8 cellular contexts compared by ENCODE assay signal in the genomic region with DNA sequence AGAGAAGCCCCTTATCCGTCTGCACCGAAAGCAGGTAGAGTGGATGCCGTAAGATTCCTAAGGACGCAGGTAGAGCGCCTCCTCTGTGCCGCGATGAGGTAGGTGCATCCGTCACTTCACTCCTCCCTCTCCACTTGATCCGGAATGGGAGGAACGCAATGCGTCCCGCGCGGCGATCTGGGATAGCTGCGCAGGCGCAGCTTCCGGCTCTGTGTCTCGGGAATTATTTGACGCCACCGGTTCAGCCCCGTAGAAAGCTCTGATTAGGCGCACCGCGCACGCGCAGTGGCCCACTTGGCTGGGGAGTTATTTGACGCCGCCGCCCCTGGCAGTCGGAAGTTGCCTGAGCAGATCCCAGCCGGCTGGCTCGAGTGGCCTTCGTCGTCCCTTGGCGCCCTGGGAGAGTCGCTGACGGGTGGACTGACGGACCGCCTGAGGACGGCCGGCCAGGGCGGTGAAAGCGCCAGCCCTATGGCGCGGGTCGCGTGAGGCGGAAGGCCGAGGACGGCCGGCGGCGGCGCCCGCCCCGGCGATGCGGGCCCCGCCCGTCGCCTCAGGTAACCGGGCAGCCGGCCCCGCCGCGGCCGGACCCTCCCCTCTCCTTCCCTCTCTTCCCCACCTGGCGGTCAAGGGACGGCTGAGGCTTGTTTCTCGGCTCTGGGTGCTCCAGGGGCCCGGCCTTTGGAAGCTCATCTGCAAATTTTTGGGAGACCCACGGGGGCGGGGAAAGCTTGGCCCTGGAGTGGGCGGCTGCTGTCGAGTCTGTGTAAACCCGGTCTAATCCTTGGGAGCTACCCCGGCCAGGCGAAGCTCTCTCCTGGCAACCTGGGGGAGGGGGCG. TPM values are rescaled to one million over a fixed set of nuclear protein-coding genes. Genes with fewer than 3 reads are reported as not detected.
A peak's percentile ranks its signal among the peaks of the same experiment; 100 is the strongest.
DNase-seq lines count a peak whose midpoint lies in the region; ATAC-seq, FAIRE-seq and TF ChIP-seq lines count a peak whose summit lies in the region.

A gene (plus strand): TSS at position 331 of the 840 bp plus-strand sequence. CDS start 15,590 bp downstream, outside the sequence.

- no peaks in the 10 kb centered on the region for H3K9me3 ChIP-seq in small intestine (ENCODE audit: control insufficient read depth, low read depth)

- TF ChIP-seq CTCF in WI38 (IDR thresholded peaks at IDR 0.05; ENCODE audit: low read depth, low read length), result 0 out of 2 replicates have a peak, but pooled peaks have one; percentile 7
- TF ChIP-seq CTCF in cardiac fibroblast (IDR thresholded peaks at IDR 0.05; ENCODE audit: low read depth, low read length), result peak; percentile 46

- WGBS in small intestine, 3 donors, result 0 to 1% (median 1%) methylated on average over 62 to 80 of the region's 80 CpGs

- ATAC-seq in GM18909 (IDR thresholded peaks at IDR 0.05; ENCODE audit: poor library complexity, unreplicated experiment) (peak; percentile 90), HG03175 (IDR thresholded peaks at IDR 0.05; ENCODE audit: unreplicated experiment) (peak; percentile 88)

- no peaks in the 10 kb centered on the region for H3K27me3 ChIP-seq in small intestine (ENCODE audit: control insufficient read depth in 2 of 2, insufficient read depth in 2 of 2, low read length in 2 of 2)

- FAIRE-seq in small intestine (lab: Jason Lieb, UNC), result no peak

- peak within 1 kb of the TSS; percentile 89 to 97 for H3K27ac ChIP-seq in small intestine (ENCODE audit: low read depth in 1 of 2, low read length in 1 of 2)

- peaks cover 3 to 9% of the 10 kb centered on the region in 2 donors for H3K4me1 ChIP-seq in small intestine (ENCODE audit: control insufficient read depth in 2 of 2, insufficient read depth in 1 of 2, low read depth in 1 of 2, low read length in 1 of 2)

- H3K36me3 ChIP-seq in small intestine (ENCODE audit: control insufficient read depth in 2 of 2, insufficient read depth in 2 of 2, low read length in 2 of 2), result peaks cover 0 to 2% of the 10 kb centered on the region in 2 donors

- DNase-seq in AG08396 (ENCODE audit: low spot score) (peak; percentile 98), NCI-H2227 treated with DMSO at 0.1 percent for 48 hours (lab: John Stamatoyannopoulos, UW) (peak; percentile 97), cardiac fibroblast (ENCODE audit: low read depth in 2 of 2) (peak; percentile 98), iPS-NIHi11 (ENCODE audit: low spot score) (peak; percentile 96), small intestine (peak; percentile 100)

- peak within 1 kb of the TSS; percentile 94 for H3K4me3 ChIP-seq in WI38 (ENCODE audit: low read depth, low read length)
- peak within 1 kb of the TSS; percentile 81 to 87 for H3K4me3 ChIP-seq in cardiac fibroblast (replicated peaks in 1 of 2; ENCODE audit: low read depth in 2 of 2, low read length in 2 of 2)
- peak within 1 kb of the TSS; percentile 94 to 97 for H3K4me3 ChIP-seq in small intestine (ENCODE audit: low read depth in 1 of 2, low read length in 2 of 2)

RNA-seq across cellular contexts. Expression of the gene that starts here (rescaled TPM):
- 10 to 100 TPM in 2 of 3 donors, 1 to 10 TPM in 1; 9.9 to 21.0 (median 13.2) TPM for polyA plus RNA-seq in small intestine

Comparison
In these comparisons a context has a peak if more than half of its experiments do, and no peak if none do; other contexts are left out.
1. Peak in every context shown above with its lines: DNase-seq, ATAC-seq, H3K4me3 ChIP-seq and H3K27ac ChIP-seq.